28 cellular contexts compared by ENCODE assay signal in genomic region chr12:91419809-91420208, GRCh38.
"Had no signal": no experiment of that assay in that cellular context is flagged by ENCODE, and none has a peak within 500 bp of the region (broad histone marks: within the 10 kb centered on the region; RNA-seq: fewer than 3 reads in every experiment).

No MANE protein-coding gene starts in this region.

- H3K36me3 ChIP-seq: Peyer's patch, SJCRH30 had no signal

- H3K9me3 Mint-ChIP-seq: activated CD8-positive, alpha-beta T cell treated with anti-CD3 and anti-CD28 coated beads for 36 hours; activated naive CD4-positive, alpha-beta T cell treated with anti-CD3 and anti-CD28 coated beads, Interleukin-2, amount 10 ng/mL, durations not matched to agents 7 days and 5 days; activated naive CD8-positive, alpha-beta T cell treated with anti-CD3 and anti-CD28 coated beads for 36 hours; activated T-cell treated with anti-CD3 and anti-CD28 coated beads, Interleukin-2, amount 50 U/mL, for 72 hours; activated T-helper 2 cell treated with anti-CD3 and anti-CD28 coated beads, Interferon-gamma antibody, Interleukin-2, Interleukin-4, amounts not matched to agents 10 μg/mL and 5 μg/mL and 100 μg/mL, durations not matched to agents 14 hours and 24 hours and 36 hours had no signal

- H3K4me3 ChIP-seq: body of pancreas, Peyer's patch, SJCRH30 had no signal

- H3K36me3 Mint-ChIP-seq: activated naive CD4-positive, alpha-beta T cell treated with anti-CD3 and anti-CD28 coated beads, Interleukin-2, amount 10 ng/mL, durations not matched to agents 7 days and 5 days; activated naive CD8-positive, alpha-beta T cell treated with anti-CD3 and anti-CD28 coated beads for 36 hours had no signal

- H3K4me1 ChIP-seq: body of pancreas, Peyer's patch had no signal

- H3K9ac ChIP-seq: KMS-11, SK-N-SH had no signal

- H3K4me2 ChIP-seq: KMS-11, SK-N-SH had no signal

- H3K27me3 ChIP-seq: body of pancreas, Peyer's patch, SJCRH30 had no signal

- H3K4me3 Mint-ChIP-seq: activated CD8-positive, alpha-beta T cell treated with anti-CD3 and anti-CD28 coated beads for 36 hours; activated naive CD4-positive, alpha-beta T cell treated with anti-CD3 and anti-CD28 coated beads, Interleukin-2, amount 10 ng/mL, durations not matched to agents 7 days and 5 days; activated naive CD8-positive, alpha-beta T cell treated with anti-CD3 and anti-CD28 coated beads for 36 hours; activated T-cell treated with anti-CD3 and anti-CD28 coated beads, Interleukin-2, amount 50 U/mL, for 72 hours had no signal

- H3K27me3 Mint-ChIP-seq: activated naive CD4-positive, alpha-beta T cell treated with anti-CD3 and anti-CD28 coated beads, Interleukin-2, amount 10 ng/mL, durations not matched to agents 7 days and 5 days had no signal

- DNase-seq: activated CD4-positive, CD25-positive, alpha-beta regulatory T cell; activated CD8-positive, alpha-beta memory T cell treated with anti-CD3 and anti-CD28 coated beads, Interleukin-2, amount 50 U/mL, for 4 hours; activated CD8-positive, alpha-beta T cell treated with anti-CD3 and anti-CD28 coated beads for 36 hours; activated gamma-delta T cell treated with Interleukin-2 at 50 U/mL for 16 hours; activated naive CD4-positive, alpha-beta T cell treated with anti-CD3 and anti-CD28 coated beads, Interleukin-2, amount 10 ng/mL, durations not matched to agents 7 days and 5 days; activated naive CD8-positive, alpha-beta T cell treated with anti-CD3 and anti-CD28 coated beads for 36 hours; activated T-cell treated with anti-CD3 and anti-CD28 coated beads, Interleukin-2, amount 50 U/mL, for 72 hours; body of pancreas; central memory CD4-positive, alpha-beta T cell; MM.1S; NCI-H1105; NCI-H1436; NCI-H1694 treated with DMSO at 0.1 percent for 48 hours; NCI-H2081; NCI-H2171; NCI-H345; NCI-H510A; NCI-H526 treated with DMSO at 0.1 percent for 48 hours; NCI-H82; Peyer's patch; Right ventricle myocardium superior; SJCRH30; SK-N-SH; T-helper 1 cell had no signal

- H3K4me1 Mint-ChIP-seq: activated naive CD4-positive, alpha-beta T cell treated with anti-CD3 and anti-CD28 coated beads, Interleukin-2, amount 10 ng/mL, durations not matched to agents 7 days and 5 days; activated naive CD8-positive, alpha-beta T cell treated with anti-CD3 and anti-CD28 coated beads for 36 hours had no signal

- ATAC-seq: activated CD8-positive, alpha-beta T cell treated with anti-CD3 and anti-CD28 coated beads for 36 hours; activated T-cell treated with anti-CD3 and anti-CD28 coated beads, Interleukin-2, amount 50 U/mL, for 72 hours; body of pancreas had no signal

- H3K27ac ChIP-seq: body of pancreas, KMS-11, Peyer's patch, RWPE1, VCaP had no signal

- H3K9me3 ChIP-seq: body of pancreas, Peyer's patch, SJCRH30, SK-N-SH had no signal

- H3K27ac Mint-ChIP-seq: activated CD8-positive, alpha-beta T cell treated with anti-CD3 and anti-CD28 coated beads for 36 hours; activated naive CD4-positive, alpha-beta T cell treated with anti-CD3 and anti-CD28 coated beads, Interleukin-2, amount 10 ng/mL, durations not matched to agents 7 days and 5 days; activated naive CD8-positive, alpha-beta T cell treated with anti-CD3 and anti-CD28 coated beads for 36 hours; activated T-cell treated with anti-CD3 and anti-CD28 coated beads, Interleukin-2, amount 50 U/mL, for 72 hours; activated T-helper 2 cell treated with anti-CD3 and anti-CD28 coated beads, Interferon-gamma antibody, Interleukin-2, Interleukin-4, amounts not matched to agents 10 μg/mL and 5 μg/mL and 100 μg/mL, durations not matched to agents 14 hours and 24 hours and 36 hours had no signal
